ENCODE assay signal across 30 cellular contexts in the genomic region with DNA sequence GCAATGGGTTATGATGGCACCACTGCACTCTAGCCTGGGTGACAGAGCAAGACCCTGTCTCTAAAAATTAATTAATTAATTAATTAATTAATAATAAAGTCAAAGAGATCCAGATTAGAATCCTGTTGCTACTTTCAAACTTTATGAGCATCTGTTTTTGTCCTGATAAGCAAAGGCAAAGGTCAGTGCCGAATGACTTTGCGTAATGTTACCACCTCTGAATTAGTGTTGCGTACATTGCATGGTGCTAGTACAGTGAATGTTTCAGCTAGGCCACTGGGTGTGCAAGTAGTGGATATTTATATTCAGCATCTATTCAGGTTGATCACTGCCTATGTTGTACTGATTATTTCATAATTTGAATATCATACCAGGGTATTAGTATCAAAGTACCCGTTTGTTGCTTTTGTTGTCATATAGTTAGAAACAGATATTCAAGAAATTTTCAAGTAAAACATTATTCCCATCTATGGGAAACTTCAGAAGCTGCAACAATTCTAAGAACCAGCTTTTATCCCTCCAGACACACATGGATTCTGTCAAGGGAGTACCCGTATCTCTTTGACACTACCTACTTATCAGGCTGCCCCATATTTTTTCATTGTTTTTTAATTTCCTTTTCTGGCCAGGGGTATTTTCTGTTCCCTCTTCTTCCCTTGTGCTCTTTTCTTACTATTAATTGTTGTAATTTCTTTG.
"Had no signal": no experiment of that assay in that cellular context is flagged by ENCODE, and none has a peak within 500 bp of the region (broad histone marks: within the 10 kb centered on the region; RNA-seq: fewer than 3 reads in every experiment).

No MANE protein-coding gene starts in this region.

- H3K27me3 ChIP-seq: brain microvascular endothelial cell had no signal

- H3K4me3 ChIP-seq: coronary artery had no signal

- DNase-seq: activated B cell treated with CpG ODN at 0.5 μM for 24 hours; activated CD4-positive, alpha-beta T cell treated with anti-CD3 and anti-CD28 coated beads for 48 hours; activated CD4-positive, alpha-beta T cell treated with anti-CD3 and anti-CD28 coated beads, Interleukin-2, amount 50 U/mL, for 1 hour; activated CD4-positive, alpha-beta T cell treated with anti-CD3 and anti-CD28 coated beads, Interleukin-2, amount 50 U/mL, for 48 hours; activated CD8-positive, alpha-beta memory T cell treated with anti-CD3 and anti-CD28 coated beads for 24 hours; activated CD8-positive, alpha-beta T cell treated with anti-CD3 and anti-CD28 coated beads for 36 hours; activated effector memory CD4-positive, alpha-beta T cell treated with Interleukin-2 at 50 U/mL for 16 hours; activated gamma-delta T cell treated with Interleukin-2 at 50 U/mL for 16 hours; activated naive CD4-positive, alpha-beta T cell treated with anti-CD3 and anti-CD28 coated beads, Interleukin-2, amount 50 U/mL, for 16 hours; activated naive CD4-positive, alpha-beta T cell treated with Interleukin-2 at 50 U/mL for 16 hours; activated T-cell treated with anti-CD3 and anti-CD28 coated beads, Interleukin-2, amount 50 U/mL, for 4 hours; amniotic stem cell; anterior cingulate cortex; brain microvascular endothelial cell; dermis blood vessel endothelial cell; effector CD4-positive, alpha-beta T cell; effector memory CD8-positive, alpha-beta T cell; foreskin fibroblast; head of caudate nucleus; T-helper 2 cell; WERI-Rb-1 had no signal

- ATAC-seq: activated CD4-positive, CD25-positive, alpha-beta regulatory T cell treated with anti-CD3 and anti-CD28 coated beads, Interleukin-2, amount 50 U/mL, for 24 hours; activated CD8-positive, alpha-beta T cell treated with anti-CD3 and anti-CD28 coated beads for 36 hours; activated T-cell treated with anti-CD3 and anti-CD28 coated beads, Interleukin-2, amount 50 U/mL, for 4 hours; activated T-helper 17 cell treated with anti-CD3 and anti-CD28 coated beads, Interleukin-2, amount 50 U/mL, for 72 hours; effector memory CD8-positive, alpha-beta T cell; esophagus mucosa had no signal

- FAIRE-seq: astrocyte, bronchial epithelial cell, endothelial cell of umbilical vein, frontal cortex had no signal

- H3K36me3 ChIP-seq: brain microvascular endothelial cell, WERI-Rb-1 had no signal

- H3K27ac ChIP-seq: brain microvascular endothelial cell, coronary artery, epithelial cell of prostate, WERI-Rb-1 had no signal
